Comparison of ENCODE assay signal across 20 cellular contexts in genomic region chr7:70660819-70661191, GRCh38.
"Had no signal": no experiment of that assay in that cellular context is flagged by ENCODE, and none has a peak within 500 bp of the region (broad histone marks: within the 10 kb centered on the region; RNA-seq: fewer than 3 reads in every experiment).

No MANE protein-coding gene starts in this region.

- H3K36me3 Mint-ChIP-seq: activated naive CD8-positive, alpha-beta T cell had no signal

- H3K4me3 ChIP-seq: dorsolateral prefrontal cortex, prostate gland, suprapubic skin, upper lobe of left lung had no signal

- H3K4me3 Mint-ChIP-seq: activated CD4-positive, alpha-beta T cell treated with anti-CD3 and anti-CD28 coated beads for 36 hours; activated naive CD8-positive, alpha-beta T cell; activated T-cell treated with anti-CD3 and anti-CD28 coated beads, Interleukin-2, amount 50 U/mL, for 24 hours; nephron had no signal

- ATAC-seq: activated CD4-positive, alpha-beta T cell treated with anti-CD3 and anti-CD28 coated beads for 36 hours; esophagus mucosa; sciatic nerve; stimulated activated naive CD8-positive, alpha-beta T cell treated with anti-CD3 and anti-CD28 coated beads, Interleukin-15, Interleukin-2, amounts not matched to agents 100 U/mL and 50 U/mL, for 24 hours had no signal

- H3K27me3 ChIP-seq: dorsolateral prefrontal cortex, suprapubic skin, upper lobe of left lung had no signal

- H3K4me1 ChIP-seq: prostate gland, suprapubic skin, upper lobe of left lung had no signal

- DNase-seq: activated effector memory CD4-positive, alpha-beta T cell treated with anti-CD3 and anti-CD28 coated beads, Interleukin-2, amount 50 U/mL, for 16 hours; anterior cingulate cortex; dorsolateral prefrontal cortex; hypothalamus; left cardiac atrium; occipital lobe; stimulated activated CD4-positive, alpha-beta T cell treated with anti-CD3 and anti-CD28 coated beads, Interleukin-2, amount 100 ng/mL, for 24 hours; SW 1271; WERI-Rb-1 had no signal

- H3K27ac Mint-ChIP-seq: activated CD4-positive, alpha-beta T cell treated with anti-CD3 and anti-CD28 coated beads for 36 hours; activated naive CD8-positive, alpha-beta T cell; activated T-cell treated with anti-CD3 and anti-CD28 coated beads, Interleukin-2, amount 50 U/mL, for 24 hours; nephron had no signal

- H3K27me3 Mint-ChIP-seq: activated CD4-positive, alpha-beta T cell treated with anti-CD3 and anti-CD28 coated beads for 36 hours; activated naive CD8-positive, alpha-beta T cell; activated T-cell treated with anti-CD3 and anti-CD28 coated beads, Interleukin-2, amount 50 U/mL, for 24 hours had no signal

- FAIRE-seq: endometrium had no signal

- H3K36me3 ChIP-seq: prostate gland, suprapubic skin, upper lobe of left lung, WERI-Rb-1 had no signal

- H3K9me3 ChIP-seq: prostate gland, suprapubic skin, upper lobe of left lung had no signal

- H3K27ac ChIP-seq: dorsolateral prefrontal cortex, prostate gland, suprapubic skin, upper lobe of left lung, WERI-Rb-1 had no signal

- H3K9me3 Mint-ChIP-seq: activated T-cell treated with anti-CD3 and anti-CD28 coated beads, Interleukin-2, amount 50 U/mL, for 24 hours; nephron had no signal
